Comparison of ENCODE assay signal across 27 cellular contexts in the genomic region with DNA sequence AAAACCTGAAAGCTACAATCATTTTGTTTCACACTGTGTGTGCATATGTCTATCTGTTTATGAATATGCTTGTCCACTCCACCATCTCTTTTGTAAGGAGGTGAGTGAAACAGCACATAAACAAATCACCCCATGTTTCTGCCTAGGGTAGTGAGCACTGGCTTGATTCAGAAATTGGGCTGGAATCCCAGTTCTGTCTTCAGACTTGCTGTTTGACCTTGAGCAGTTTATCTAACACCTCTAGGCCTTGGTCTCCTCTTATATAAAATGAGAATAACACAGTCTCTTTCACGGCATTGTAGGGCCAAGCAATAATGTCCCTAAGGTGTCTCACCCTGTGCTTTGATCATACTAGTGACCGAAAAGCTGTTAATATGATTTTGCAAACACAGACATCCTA.
A peak's percentile ranks its signal among the peaks of the same experiment; 100 is the strongest.
DNase-seq lines count a peak whose midpoint lies in the region; ATAC-seq, FAIRE-seq and TF ChIP-seq lines count a peak whose summit lies in the region.
"Had no signal": no experiment of that assay in that cellular context is flagged by ENCODE, and none has a peak within 500 bp of the region (broad histone marks: within the 10 kb centered on the region; RNA-seq: fewer than 3 reads in every experiment).

No MANE protein-coding gene starts in this region.

- H3K4me3 Mint-ChIP-seq in activated T-cell treated with anti-CD3 and anti-CD28 coated beads, Interleukin-2, amount 50 U/mL, for 24 hours = no peak overlapping the region
- H3K4me3 Mint-ChIP-seq: CD14-positive monocyte; CD8-positive, alpha-beta memory T cell; GM23338; H9 had no signal

- H3K27me3 ChIP-seq in right atrium auricular region = no peaks in the 10 kb centered on the region
- H3K27me3 ChIP-seq in pancreas = no peaks in the 10 kb centered on the region
- no peaks in the 10 kb centered on the region for H3K27me3 ChIP-seq in Peyer's patch
- H3K27me3 ChIP-seq: BE2C had no signal

- TF ChIP-seq CTCF in right atrium auricular region (IDR thresholded peaks at IDR 0.05) = no peak
- no peak for TF ChIP-seq CTCF in pancreas (IDR thresholded peaks at IDR 0.05)
- TF ChIP-seq CTCF in Peyer's patch (IDR thresholded peaks at IDR 0.05) = no peak

- no peaks in the 10 kb centered on the region for H3K9me3 Mint-ChIP-seq in activated T-cell treated with anti-CD3 and anti-CD28 coated beads, Interleukin-2, amount 50 U/mL, for 24 hours
- H3K9me3 Mint-ChIP-seq: GM23338, H9 had no signal

- no peak for TF ChIP-seq POLR2A in Peyer's patch (IDR thresholded peaks at IDR 0.05)

- peaks cover 4% of the 10 kb centered on the region for H3K27me3 Mint-ChIP-seq in activated T-cell treated with anti-CD3 and anti-CD28 coated beads, Interleukin-2, amount 50 U/mL, for 24 hours

- H3K27ac Mint-ChIP-seq in activated T-cell treated with anti-CD3 and anti-CD28 coated beads, Interleukin-2, amount 50 U/mL, for 24 hours = no peak overlapping the region
- H3K27ac Mint-ChIP-seq: CD8-positive, alpha-beta memory T cell; GM23338; H9 had no signal

- peaks cover 0 to 40% of the 10 kb centered on the region in 2 donors for H3K4me1 ChIP-seq in right atrium auricular region
- H3K4me1 ChIP-seq in pancreas = peaks cover 0 to 8% (median 0%) of the 10 kb centered on the region in 3 donors
- H3K4me1 ChIP-seq in Peyer's patch = no peaks in the 10 kb centered on the region

- H3K27ac ChIP-seq in right atrium auricular region (peak overlapping the region in 1 of 2 donors; percentile 23), pancreas (no peak overlapping the region), Peyer's patch (no peak overlapping the region)

- DNase-seq in Right ventricle myocardium superior (no peak), right atrium auricular region (ENCODE audit: low spot score) (no peak), amniotic epithelial cell (ENCODE audit: low read depth) (peak; percentile 22), left ventricle myocardium superior (no peak), pancreas (no peak), Peyer's patch (no peak)
- no peak for DNase-seq in activated T-cell treated with anti-CD3 and anti-CD28 coated beads, Interleukin-2, amount 50 U/mL, for 24 hours
- DNase-seq: 8988T; ACHN; BE2C; CD8-positive, alpha-beta memory T cell; DND-41; H9; KG1; MM.1S; NCI-H1417; NCI-H1694; NCI-H2029 treated with DMSO at 0.1 percent for 48 hours; NCI-H446 treated with DMSO at 0.1 percent for 48 hours; NCI-H526; NK-92 treated with Interleukin-12 subunit alpha and Interleukin-12 subunit beta, amount 100 ng/mL, for 24 hours; PC-3; SHP77 had no signal

- no peak for FAIRE-seq in pancreas (lab: Jason Lieb, UNC)
- FAIRE-seq: HTR-8/SVneo had no signal

- intact Hi-C loops in Right ventricle myocardium superior (cut with DNase I) (no loop called here), left ventricle myocardium superior (cut with micrococcal nuclease) (no loop called here), pancreas (cut with DNase I) (no loop called here)

- H3K36me3 ChIP-seq in right atrium auricular region = no peaks in the 10 kb centered on the region
- H3K36me3 ChIP-seq in pancreas = no peaks in the 10 kb centered on the region
- no peaks in the 10 kb centered on the region for H3K36me3 ChIP-seq in Peyer's patch
- H3K36me3 ChIP-seq: BE2C had no signal

- no peaks in the 10 kb centered on the region for H3K4me1 Mint-ChIP-seq in activated T-cell treated with anti-CD3 and anti-CD28 coated beads, Interleukin-2, amount 50 U/mL, for 24 hours (ENCODE audit: low read depth)
- H3K4me1 Mint-ChIP-seq: CD14-positive monocyte; CD8-positive, alpha-beta memory T cell had no signal

- H3K4me3 ChIP-seq in right atrium auricular region (no peak overlapping the region), pancreas (no peak overlapping the region), Peyer's patch (no peak overlapping the region)
- H3K4me3 ChIP-seq: GM23338 had no signal

- H3K9me3 ChIP-seq in right atrium auricular region (no peaks in the 10 kb centered on the region), pancreas (no peaks in the 10 kb centered on the region), Peyer's patch (no peaks in the 10 kb centered on the region)
- H3K9me3 ChIP-seq: BE2C had no signal

- WGBS in pancreas, 2 donors = 20 to 40% methylated on average over 2 of the region's 2 CpGs

- H3K36me3 Mint-ChIP-seq in activated T-cell treated with anti-CD3 and anti-CD28 coated beads, Interleukin-2, amount 50 U/mL, for 24 hours (ENCODE audit: low read depth) = no peaks in the 10 kb centered on the region
- H3K36me3 Mint-ChIP-seq: CD8-positive, alpha-beta memory T cell had no signal

- ATAC-seq in Right ventricle myocardium superior (ENCODE audit: poor library complexity) (peak; percentile 56), left ventricle myocardium superior (peak; percentile 75), pancreas (peak in 3 of 4 donors; percentile 63 to 87 (median 84)), HG03196 (IDR thresholded peaks at IDR 0.05; ENCODE audit: unreplicated experiment) (no peak)
- ATAC-seq: GM23338, PC-3 had no signal
